Comparison of ENCODE assay signal across 22 cellular contexts in the genomic region with DNA sequence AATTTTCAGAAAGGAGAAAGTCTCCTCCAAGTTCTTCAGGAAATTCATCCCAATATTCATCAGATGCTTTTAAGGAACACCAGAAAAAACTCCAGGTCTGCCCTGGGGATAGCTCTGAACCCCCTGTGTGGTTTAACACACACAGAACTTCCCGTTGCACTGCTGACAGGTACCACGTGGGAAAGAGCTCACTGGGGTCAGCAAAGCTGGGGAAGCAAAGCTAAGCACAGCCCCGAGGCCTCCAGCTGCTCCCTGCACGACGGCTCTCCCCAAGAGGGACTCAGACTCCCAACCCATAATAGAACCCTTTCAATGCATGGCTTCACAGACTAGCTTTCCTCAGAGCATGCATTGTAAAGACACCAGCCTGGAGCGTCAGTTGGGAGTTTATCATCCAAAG. TPM values are rescaled to one million over a fixed set of nuclear protein-coding genes. Genes with fewer than 3 reads are reported as not detected.
A peak's percentile ranks its signal among the peaks of the same experiment; 100 is the strongest.
DNase-seq lines count a peak whose midpoint lies in the region; ATAC-seq and TF ChIP-seq lines count a peak whose summit lies in the region.
"Had no signal": no experiment of that assay in that cellular context is flagged by ENCODE, and none has a peak within 500 bp of the region (broad histone marks: within the 10 kb centered on the region; RNA-seq: fewer than 3 reads in every experiment).

No MANE protein-coding gene starts in this region.

- WGBS in SK-N-SH (ENCODE audit: low lambda C conversion rate): 67% methylated on average over 4 of the region's 6 CpGs

- no peak overlapping the region for H3K27ac ChIP-seq in SK-N-SH (ENCODE audit: low read depth in 2 of 2, low read length in 1 of 2)
- H3K27ac ChIP-seq in ascending aorta: peak overlapping the region; percentile 90 to 93
- no peak overlapping the region for H3K27ac ChIP-seq in lower lobe of right lung
- peak overlapping the region; percentile 27 to 87 for H3K27ac ChIP-seq in thoracic aorta
- H3K27ac ChIP-seq: heart left ventricle, vagina had no signal

- TF ChIP-seq EP300 in SK-N-SH (IDR thresholded peaks at IDR 0.05; ENCODE audit: borderline replicate concordance in 1 of 2, low read depth in 1 of 2, low read length in 1 of 2): no peak

- H3F3A ChIP-seq in SK-N-SH (replicated peaks; ENCODE audit: insufficient read depth): peaks cover 4% of the 10 kb centered on the region

- no peak for TF ChIP-seq CTCF in SK-N-SH (IDR thresholded peaks at IDR 0.05)
- TF ChIP-seq CTCF in ascending aorta (IDR thresholded peaks at IDR 0.05): no peak
- TF ChIP-seq CTCF in lower lobe of right lung (IDR thresholded peaks at IDR 0.05): no peak
- TF ChIP-seq CTCF in thoracic aorta (IDR thresholded peaks at IDR 0.05): no peak

- POLR2A ChIA-PET in SK-N-SH (lab: Yijun Ruan, JAX): no interaction called here

- H3K4me1 ChIP-seq in SK-N-SH (ENCODE audit: control insufficient read depth in 1 of 2, insufficient read depth in 2 of 2, low read depth in 1 of 2, low read length in 1 of 2) (peaks cover 0 to 9% of the 10 kb centered on the region in 2 experiments; a peak in 1 of 4 replicates), ascending aorta (peaks cover 6 to 22% of the 10 kb centered on the region in 2 donors), lower lobe of right lung (no peaks in the 10 kb centered on the region), thoracic aorta (ENCODE audit: control insufficient read depth in 1 of 2, low read depth in 2 of 2) (peaks cover 8 to 47% of the 10 kb centered on the region in 2 donors)
- H3K4me1 ChIP-seq: vagina had no signal

- no peak for TF ChIP-seq RAD21 in SK-N-SH (IDR thresholded peaks at IDR 0.05; ENCODE audit: low read length)

- H3K79me2 ChIP-seq in SK-N-SH (ENCODE audit: insufficient read depth): no peaks in the 10 kb centered on the region

- no peaks in the 10 kb centered on the region for H3K9me3 ChIP-seq in SK-N-SH
- H3K9me3 ChIP-seq in ascending aorta: no peaks in the 10 kb centered on the region
- no peaks in the 10 kb centered on the region for H3K9me3 ChIP-seq in lower lobe of right lung
- H3K9me3 ChIP-seq in thoracic aorta: no peaks in the 10 kb centered on the region
- H3K9me3 ChIP-seq: vagina had no signal

- H3K4me3 ChIP-seq in SK-N-SH (ENCODE audit: low read depth in 2 of 2, low read length in 1 of 2): no peak overlapping the region
- no peak overlapping the region for H3K4me3 ChIP-seq in ascending aorta
- H3K4me3 ChIP-seq in lower lobe of right lung: no peak overlapping the region
- no peak overlapping the region for H3K4me3 ChIP-seq in thoracic aorta
- H3K4me3 ChIP-seq: heart left ventricle, vagina had no signal

- H3K27me3 ChIP-seq in SK-N-SH (ENCODE audit: insufficient read depth) (no peaks in the 10 kb centered on the region), ascending aorta (no peaks in the 10 kb centered on the region), lower lobe of right lung (ENCODE audit: low read depth) (no peaks in the 10 kb centered on the region), thoracic aorta (replicated peaks; ENCODE audit: insufficient read depth) (no peaks in the 10 kb centered on the region)
- H3K27me3 ChIP-seq: heart left ventricle, vagina had no signal

- H3K9me2 ChIP-seq in SK-N-SH: no peaks in the 10 kb centered on the region

- H4K20me1 ChIP-seq in SK-N-SH (ENCODE audit: insufficient read depth): no peaks in the 10 kb centered on the region

- intact Hi-C loops in ascending aorta (cut with DNase I): no loop called here
- intact Hi-C loops in lower lobe of right lung (cut with DNase I): no loop called here

- no peak overlapping the region for H2AFZ ChIP-seq in SK-N-SH (ENCODE audit: low read depth)

- peak; percentile 30 for DNase-seq in SK-N-SH
- no peak for DNase-seq in ascending aorta (ENCODE audit: low spot score in 2 of 2)
- peak; percentile 10 for DNase-seq in lower lobe of right lung
- DNase-seq in thoracic aorta (ENCODE audit: low spot score): no peak
- DNase-seq in middle frontal gyrus (ENCODE audit: extremely low spot score, low spot score): no peak
- DNase-seq: activated CD8-positive, alpha-beta memory T cell treated with anti-CD3 and anti-CD28 coated beads for 24 hours; activated gamma-delta T cell treated with Interleukin-2 at 50 U/mL for 16 hours; activated naive CD8-positive, alpha-beta T cell treated with anti-CD3 and anti-CD28 coated beads, Interleukin-2, amount 50 U/mL, for 24 hours; CD4-positive, alpha-beta memory T cell; effector memory CD8-positive, alpha-beta T cell; EL; foreskin fibroblast; NCI-H1105 treated with DMSO at 0.1 percent for 48 hours; NCI-H2107; NCI-H774; stimulated activated naive CD4-positive, alpha-beta T cell treated with Interleukin-2 at 50 U/mL for 16 hours; T-helper 2 cell had no signal

- H3K4me2 ChIP-seq in SK-N-SH: no peak overlapping the region

- CTCF ChIA-PET in SK-N-SH (lab: Yijun Ruan, JAX): interaction anchor here (1.3 to 1.4 kb wide), 2 partner anchors 28 to 30 kb away, joined by 3 read pairs; no protein-coding TSS in a partner anchor

- peaks cover 0 to 3% of the 10 kb centered on the region in 2 experiments for H3K36me3 ChIP-seq in SK-N-SH (replicated peaks in 1 of 2; ENCODE audit: control insufficient read depth in 1 of 2, insufficient read depth in 2 of 2, low read length in 1 of 2)
- H3K36me3 ChIP-seq in ascending aorta: peaks cover 15% of the 10 kb centered on the region in 2 donors
- H3K36me3 ChIP-seq in lower lobe of right lung: peaks cover 14% of the 10 kb centered on the region
- H3K36me3 ChIP-seq in thoracic aorta: peaks cover 11% of the 10 kb centered on the region

- no peak overlapping the region for H3K9ac ChIP-seq in SK-N-SH

- ATAC-seq in SK-N-SH treated with all-trans-retinoic acid at 6 μM for 48 hours: no peak
- no peak for ATAC-seq in lower lobe of right lung
- no peak for ATAC-seq in thoracic aorta (ENCODE audit: insufficient number of reproducible peaks, low FRiP score, low read depth)
- no peak for ATAC-seq in HG02588 (IDR thresholded peaks at IDR 0.05; ENCODE audit: unreplicated experiment)
- no peak for ATAC-seq in GM21619 (IDR thresholded peaks at IDR 0.05; ENCODE audit: unreplicated experiment)
- ATAC-seq: activated naive CD8-positive, alpha-beta T cell treated with anti-CD3 and anti-CD28 coated beads, Interleukin-2, amount 50 U/mL, for 24 hours; effector memory CD8-positive, alpha-beta T cell; heart left ventricle had no signal

TF ChIP-seq in SK-N-SH, 30 proteins besides CTCF, POLR2A, EP300 and RAD21 (continues in another document):
- TF ChIP-seq FOXJ3 (CRISPR knock-in tag; IDR thresholded peaks at IDR 0.05): no peak
- TF ChIP-seq JUND (IDR thresholded peaks at IDR 0.05): no peak
- TF ChIP-seq FOXM1 (IDR thresholded peaks at IDR 0.05; ENCODE audit: low read depth): no peak
- TF ChIP-seq TAF1 (IDR thresholded peaks at IDR 0.05; ENCODE audit: borderline replicate concordance, low read depth, low read length): no peak
- TF ChIP-seq, protein P1, sequence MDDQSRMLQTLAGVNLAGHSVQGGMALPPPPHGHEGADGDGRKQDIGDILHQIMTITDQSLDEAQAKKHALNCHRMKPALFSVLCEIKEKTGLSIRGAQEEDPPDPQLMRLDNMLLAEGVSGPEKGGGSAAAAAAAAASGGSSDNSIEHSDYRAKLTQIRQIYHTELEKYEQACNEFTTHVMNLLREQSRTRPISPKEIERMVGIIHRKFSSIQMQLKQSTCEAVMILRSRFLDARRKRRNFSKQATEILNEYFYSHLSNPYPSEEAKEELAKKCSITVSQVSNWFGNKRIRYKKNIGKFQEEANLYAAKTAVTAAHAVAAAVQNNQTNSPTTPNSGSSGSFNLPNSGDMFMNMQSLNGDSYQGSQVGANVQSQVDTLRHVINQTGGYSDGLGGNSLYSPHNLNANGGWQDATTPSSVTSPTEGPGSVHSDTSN (IDR thresholded peaks at IDR 0.05): no peak
- TF ChIP-seq, protein P2, sequence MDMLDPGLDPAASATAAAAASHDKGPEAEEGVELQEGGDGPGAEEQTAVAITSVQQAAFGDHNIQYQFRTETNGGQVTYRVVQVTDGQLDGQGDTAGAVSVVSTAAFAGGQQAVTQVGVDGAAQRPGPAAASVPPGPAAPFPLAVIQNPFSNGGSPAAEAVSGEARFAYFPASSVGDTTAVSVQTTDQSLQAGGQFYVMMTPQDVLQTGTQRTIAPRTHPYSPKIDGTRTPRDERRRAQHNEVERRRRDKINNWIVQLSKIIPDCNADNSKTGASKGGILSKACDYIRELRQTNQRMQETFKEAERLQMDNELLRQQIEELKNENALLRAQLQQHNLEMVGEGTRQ (IDR thresholded peaks at IDR 0.05; ENCODE audit: borderline replicate concordance, low read depth, low read length): no peak
- TF ChIP-seq MXI1 (IDR thresholded peaks at IDR 0.05; ENCODE audit: low read depth, low read length): no peak

TF ChIP-seq in SK-N-SH treated with all-trans-retinoic acid at 6 μM for 48 hours, 23 proteins besides CTCF, POLR2A, EP300 and RAD21 (continues in another document):
- TF ChIP-seq, protein P3, sequence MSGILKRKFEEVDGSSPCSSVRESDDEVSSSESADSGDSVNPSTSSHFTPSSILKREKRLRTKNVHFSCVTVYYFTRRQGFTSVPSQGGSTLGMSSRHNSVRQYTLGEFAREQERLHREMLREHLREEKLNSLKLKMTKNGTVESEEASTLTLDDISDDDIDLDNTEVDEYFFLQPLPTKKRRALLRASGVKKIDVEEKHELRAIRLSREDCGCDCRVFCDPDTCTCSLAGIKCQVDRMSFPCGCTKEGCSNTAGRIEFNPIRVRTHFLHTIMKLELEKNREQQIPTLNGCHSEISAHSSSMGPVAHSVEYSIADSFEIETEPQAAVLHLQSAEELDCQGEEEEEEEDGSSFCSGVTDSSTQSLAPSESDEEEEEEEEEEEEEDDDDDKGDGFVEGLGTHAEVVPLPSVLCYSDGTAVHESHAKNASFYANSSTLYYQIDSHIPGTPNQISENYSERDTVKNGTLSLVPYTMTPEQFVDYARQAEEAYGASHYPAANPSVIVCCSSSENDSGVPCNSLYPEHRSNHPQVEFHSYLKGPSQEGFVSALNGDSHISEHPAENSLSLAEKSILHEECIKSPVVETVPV (CRISPR knock-in tag; IDR thresholded peaks at IDR 0.05): no peak
- TF ChIP-seq ZNF8 (CRISPR knock-in tag; IDR thresholded peaks at IDR 0.05): no peak
- TF ChIP-seq ISL1 (CRISPR knock-in tag; IDR thresholded peaks at IDR 0.05): no peak
- no peak for TF ChIP-seq TCF4 (CRISPR knock-in tag; IDR thresholded peaks at IDR 0.05; ENCODE audit: borderline replicate concordance)
- TF ChIP-seq ZNF565 (CRISPR knock-in tag; conservative IDR thresholded peaks at IDR 0.05; ENCODE audit: low read depth): no peak
- no peak for TF ChIP-seq ZNF70 (CRISPR knock-in tag; IDR thresholded peaks at IDR 0.05)
- TF ChIP-seq BACH2 (CRISPR knock-in tag; IDR thresholded peaks at IDR 0.05; ENCODE audit: borderline replicate concordance): no peak

RNA-seq across cellular contexts. Expression of a gene that starts 28.0 kb away (rescaled TPM):
- 49.4 and 67.2 TPM in 2 replicates for polyA plus RNA-seq in SK-N-SH (2012; rRNA removed)
- polyA plus RNA-seq in SK-N-SH (2012; cell fraction: cytosol; rRNA removed): 72.8 and 73.1 TPM in 2 replicates
- 43.3 and 62.9 TPM in 2 replicates for polyA plus RNA-seq in SK-N-SH (2012; cell fraction: nucleus; rRNA removed)
- 40.9 TPM for total RNA-seq in ascending aorta
- total RNA-seq in lower lobe of right lung: 60.2 TPM
- total RNA-seq in thoracic aorta: 100 to 1,000 TPM; 120 to 126 TPM

Comparison
In these comparisons a context has a peak if more than half of its experiments do, and no peak if none do; other contexts are left out.
1. DNase-seq: peak in SK-N-SH (single experiment) and lower lobe of right lung (single experiment); none in ascending aorta (0 of 2), thoracic aorta (single experiment) and middle frontal gyrus (single experiment).
2. H3K27ac ChIP-seq: peak in ascending aorta (2 of 2) and thoracic aorta (2 of 2); none in SK-N-SH (0 of 2) and lower lobe of right lung (single experiment).